ENCODE assay signal across 24 cellular contexts in the genomic region with DNA sequence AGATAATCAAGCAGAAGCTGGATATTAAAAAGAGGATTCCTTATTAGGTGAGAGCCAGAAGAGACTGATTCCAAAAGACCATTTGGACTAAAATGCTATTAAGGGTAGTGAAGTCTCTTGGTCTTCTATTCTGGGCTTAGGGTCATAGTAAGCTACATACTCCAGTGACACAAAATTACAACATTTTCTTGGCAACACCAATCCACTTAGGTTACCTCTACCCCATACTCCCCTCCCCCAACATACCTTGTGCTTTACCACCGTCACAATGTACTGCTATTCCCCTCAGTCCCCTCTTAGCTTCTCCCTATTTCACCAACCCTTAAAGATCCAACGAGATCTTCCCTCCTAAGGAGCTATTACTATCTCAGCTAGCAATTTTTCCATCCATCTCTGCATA. TPM values are rescaled to one million over a fixed set of nuclear protein-coding genes. Genes with fewer than 3 reads are reported as not detected.
A peak's percentile ranks its signal among the peaks of the same experiment; 100 is the strongest.
DNase-seq lines count a peak whose midpoint lies in the region; ATAC-seq and TF ChIP-seq lines count a peak whose summit lies in the region.
"Had no signal": no experiment of that assay in that cellular context is flagged by ENCODE, and none has a peak within 500 bp of the region (broad histone marks: within the 10 kb centered on the region; RNA-seq: fewer than 3 reads in every experiment).

No MANE protein-coding gene starts in this region.

- no peak for TF ChIP-seq CTCF in VCaP (conservative IDR thresholded peaks at IDR 0.05)
- no peak for TF ChIP-seq CTCF in chondrocyte (IDR thresholded peaks at IDR 0.05)

- peak overlapping the region; percentile 41 for H3K27ac Mint-ChIP-seq in activated naive CD4-positive, alpha-beta T cell treated with anti-CD3 and anti-CD28 coated beads, Interleukin-2, amount 50 U/mL, for 24 hours
- peak overlapping the region; percentile 76 for H3K27ac Mint-ChIP-seq in chondrocyte (ENCODE audit: unreplicated experiment)

- H3K27me3 Mint-ChIP-seq in activated naive CD4-positive, alpha-beta T cell treated with anti-CD3 and anti-CD28 coated beads, Interleukin-2, amount 50 U/mL, for 24 hours = no peaks in the 10 kb centered on the region
- no peaks in the 10 kb centered on the region for H3K27me3 Mint-ChIP-seq in chondrocyte (ENCODE audit: low read depth)
- H3K27me3 Mint-ChIP-seq: CD4-positive, alpha-beta memory T cell had no signal

- no peak overlapping the region for H3K4me3 Mint-ChIP-seq in activated naive CD4-positive, alpha-beta T cell treated with anti-CD3 and anti-CD28 coated beads, Interleukin-2, amount 50 U/mL, for 24 hours
- H3K4me3 Mint-ChIP-seq in chondrocyte (ENCODE audit: unreplicated experiment) = no peak overlapping the region
- H3K4me3 Mint-ChIP-seq: HFFc6 had no signal

- H3K36me3 Mint-ChIP-seq in activated naive CD4-positive, alpha-beta T cell treated with anti-CD3 and anti-CD28 coated beads, Interleukin-2, amount 50 U/mL, for 24 hours = peaks cover 12% of the 10 kb centered on the region
- peaks cover 2% of the 10 kb centered on the region for H3K36me3 Mint-ChIP-seq in chondrocyte (ENCODE audit: low read depth)

- no peak for ATAC-seq in GM18511 (IDR thresholded peaks at IDR 0.05; ENCODE audit: unreplicated experiment)
- ATAC-seq: K562 had no signal

- DNase-seq in activated naive CD4-positive, alpha-beta T cell (lab: John Stamatoyannopoulos, UW) = no peak
- DNase-seq in chondrocyte (ENCODE audit: low spot score) (no peak), NCI-H82 treated with DMSO at 0.1 percent for 48 hours (lab: John Stamatoyannopoulos, UW; ENCODE audit: unreplicated experiment) (no peak)
- DNase-seq in NK-92 treated with Interleukin-12 subunit alpha and Interleukin-12 subunit beta, amount 100 ng/mL, for 24 hours (lab: John Stamatoyannopoulos, UW) = no peak
- DNase-seq: AML-193; CD4-positive, alpha-beta memory T cell; COR-L47; GF-D8; HFFc6; Kasumi-1; MG63; NCI-H2029; NCI-H446 treated with DMSO at 0.1 percent for 48 hours; NCI-H526; NCI-H82; Right ventricle myocardium superior; RPMI8226 had no signal

- peak overlapping the region; percentile 41; the same call in 1 of the 2 replicates for H3K27ac ChIP-seq in VCaP
- H3K27ac ChIP-seq: A549; BLaER1 treated with 17β-estradiol and CSF1 and Interleukin-3, amounts not matched to agents 10 nM and 100 nM; SJSA1 had no signal

- no peaks in the 10 kb centered on the region for H3K9me3 Mint-ChIP-seq in activated naive CD4-positive, alpha-beta T cell treated with anti-CD3 and anti-CD28 coated beads, Interleukin-2, amount 50 U/mL, for 24 hours
- H3K9me3 Mint-ChIP-seq in chondrocyte (ENCODE audit: low read depth) = peaks cover 4% of the 10 kb centered on the region
- H3K9me3 Mint-ChIP-seq: HFFc6 had no signal

- H3K4me1 Mint-ChIP-seq in activated naive CD4-positive, alpha-beta T cell treated with anti-CD3 and anti-CD28 coated beads, Interleukin-2, amount 50 U/mL, for 24 hours = peaks cover 60% of the 10 kb centered on the region
- H3K4me1 Mint-ChIP-seq in chondrocyte (ENCODE audit: low read depth) = peaks cover 37% of the 10 kb centered on the region

RNA-seq across cellular contexts. Expression of a gene that starts 11.4 kb away (rescaled TPM):
- 42.9 to 51.5 TPM (median 44.6 TPM) in 3 replicates for total RNA-seq in chondrocyte
